6 cellular contexts compared by ENCODE assay signal in the genomic region with DNA sequence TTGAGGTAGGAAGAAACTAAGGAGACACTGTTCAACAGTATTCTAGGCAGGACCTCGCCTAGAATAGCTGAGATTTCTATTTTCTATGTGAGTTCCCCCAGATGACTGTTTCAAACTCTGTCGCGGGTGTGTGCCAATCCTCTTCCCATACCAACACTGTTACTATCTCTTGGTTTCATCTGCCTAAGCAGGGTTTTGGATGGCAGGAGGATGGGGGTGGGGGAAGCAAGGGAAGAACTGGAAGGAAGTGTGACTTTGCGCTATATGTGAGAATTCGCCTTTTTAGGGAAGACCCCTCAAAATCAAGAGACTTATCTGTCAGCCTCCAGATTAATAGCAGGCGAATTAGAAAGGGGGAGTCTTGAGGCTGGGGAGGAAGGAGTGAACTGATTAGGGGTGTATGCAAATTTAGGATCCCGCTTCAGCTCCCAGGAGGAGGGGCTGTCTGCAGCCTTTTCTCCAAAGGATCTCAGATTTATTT. TPM values are rescaled to one million over a fixed set of nuclear protein-coding genes. Genes with fewer than 3 reads are reported as not detected.
DNase-seq lines count a peak whose midpoint lies in the region; ATAC-seq and FAIRE-seq lines count a peak whose summit lies in the region.

No MANE protein-coding gene starts in this region.

- H3K27me3 Mint-ChIP-seq in T-helper 17 cell: no peaks in the 10 kb centered on the region

- H3K9me3 ChIP-seq in T-helper 17 cell (ENCODE audit: control insufficient read depth, low read length, poor library complexity, severe bottlenecking): no peaks in the 10 kb centered on the region
- no peaks in the 10 kb centered on the region for H3K9me3 ChIP-seq in iPS-20b (ENCODE audit: insufficient read depth, low read depth, low read length)

- no peak for FAIRE-seq in frontal cortex (lab: Jason Lieb, UNC)

- peaks cover 10% of the 10 kb centered on the region for H3K4me1 ChIP-seq in iPS-20b (ENCODE audit: insufficient read depth, low read length)

- ATAC-seq in T-helper 17 cell (no peak), HG03039 (IDR thresholded peaks at IDR 0.05; ENCODE audit: unreplicated experiment) (no peak)

- H3K4me3 ChIP-seq in iPS-20b (ENCODE audit: low read length): peak overlapping the region; percentile 74

- H3K4me3 Mint-ChIP-seq in T-helper 17 cell: peak overlapping the region; percentile 94

- H3K27me3 ChIP-seq in iPS-20b (ENCODE audit: insufficient read depth, low read length): no peaks in the 10 kb centered on the region

- peak overlapping the region; percentile 95 for H3K27ac Mint-ChIP-seq in T-helper 17 cell

- DNase-seq in DMS53 (lab: John Stamatoyannopoulos, UW) (peak; percentile 70), DMS53 treated with DMSO at 0.1 percent for 48 hours (lab: John Stamatoyannopoulos, UW; ENCODE audit: unreplicated experiment) (no peak), T-helper 17 cell (no peak), frontal cortex (ENCODE audit: low spot score in 2 of 2) (no peak)

- H3K36me3 ChIP-seq in iPS-20b (ENCODE audit: insufficient read depth, low read depth, low read length): peaks cover 15% of the 10 kb centered on the region

- peak overlapping the region; percentile 83 for H3K9ac ChIP-seq in iPS-20b (ENCODE audit: low read depth, low read length)

- peak overlapping the region; percentile 70 for H3K27ac ChIP-seq in iPS-20b (ENCODE audit: low read length)

- peaks cover 37% of the 10 kb centered on the region for H3K4me1 Mint-ChIP-seq in T-helper 17 cell

- H3K36me3 Mint-ChIP-seq in T-helper 17 cell (ENCODE audit: low read depth): no peaks in the 10 kb centered on the region

RNA-seq across cellular contexts. Expression of a gene that starts 0.5 kb away (rescaled TPM):
- total RNA-seq in T-helper 17 cell: 10 to 100 TPM; 10.9 to 13.8 TPM
- 11.4 TPM for total RNA-seq in frontal cortex

RNA-seq across cellular contexts. Expression of a gene that starts 3.5 kb away (rescaled TPM):
- total RNA-seq in T-helper 17 cell (10 to 100 TPM; 35.3 to 46.5 TPM), frontal cortex (26.5 TPM)

RNA-seq across cellular contexts. Expression of a gene that starts 53.4 kb away (rescaled TPM):
- total RNA-seq in T-helper 17 cell (10 to 100 TPM; 83.6 to 96.5 TPM), frontal cortex (87.6 TPM)

RNA-seq across cellular contexts. Expression of a gene that starts 55.3 kb away (rescaled TPM):
- 10 to 100 TPM; 10.5 to 11.8 TPM for total RNA-seq in T-helper 17 cell
- 41.2 TPM for total RNA-seq in frontal cortex
